In genomic region chr20:60437418-60437817, GRCh38 we compare ENCODE assay signal across 8 cellular contexts.
"Had no signal": no experiment of that assay in that cellular context is flagged by ENCODE, and none has a peak within 500 bp of the region (broad histone marks: within the 10 kb centered on the region; RNA-seq: fewer than 3 reads in every experiment).

No MANE protein-coding gene starts in this region.

- H3K9ac ChIP-seq: GM23248 had no signal

- ATAC-seq: HCT116 had no signal

- H2AFZ ChIP-seq: GM23248 had no signal

- DNase-seq: GM23248, GOT3, H7, HFFc6, KG1 had no signal

- H3K36me3 ChIP-seq: HAP-1 had no signal

- H3K4me3 ChIP-seq: GM23248, HAP-1 had no signal

- H3K27ac ChIP-seq: GM23248, HL-60 had no signal

- H3K4me1 ChIP-seq: HAP-1 had no signal
